21 cellular contexts compared by ENCODE assay signal in the genomic region with DNA sequence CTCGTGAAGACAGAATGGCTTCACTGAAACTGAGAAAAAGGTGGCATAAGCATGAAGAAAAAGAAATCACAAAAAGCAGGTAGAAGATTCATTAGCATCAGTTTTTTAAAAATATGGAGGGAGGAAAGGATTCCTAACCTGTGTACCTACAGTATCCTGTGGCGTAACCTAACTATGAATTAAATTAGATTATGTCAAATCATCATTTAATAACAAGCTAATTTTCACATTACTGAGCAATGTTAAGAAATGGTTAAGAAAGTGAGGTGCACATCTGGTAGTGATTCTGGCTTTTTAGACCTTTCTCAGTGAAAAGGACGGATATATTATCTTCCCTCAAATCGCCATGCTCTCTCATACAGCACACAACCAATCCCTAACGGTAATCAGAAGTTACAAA. TPM values are rescaled to one million over a fixed set of nuclear protein-coding genes. Genes with fewer than 3 reads are reported as not detected.
DNase-seq lines count a peak whose midpoint lies in the region; ATAC-seq and TF ChIP-seq lines count a peak whose summit lies in the region.
"Had no signal": no experiment of that assay in that cellular context is flagged by ENCODE, and none has a peak within 500 bp of the region (broad histone marks: within the 10 kb centered on the region; RNA-seq: fewer than 3 reads in every experiment).

No MANE protein-coding gene starts in this region.

- H2AFZ ChIP-seq in IMR-90 (replicated peaks; ENCODE audit: low read length, poor library complexity): no peak overlapping the region

- CTCF ChIA-PET in activated naive CD4-positive, alpha-beta T cell treated with anti-CD3 and anti-CD28 coated beads, Interleukin-2, amount 10 ng/mL, durations not matched to agents 7 days and 5 days (lab: Charles Lee): interaction anchor here (1.0 to 2.1 kb wide), 4 partner anchors 10 to 181 kb away, joined by 3 to 8 read pairs (median 4); no protein-coding TSS in a partner anchor
- CTCF ChIA-PET in IMR-90 (lab: Yijun Ruan, JAX): no interaction called here

- in situ Hi-C loops in IMR-90 (cut with MboI; ENCODE audit: low sequenced_read_pairs): no loop called here

- no peak overlapping the region for H3K14ac ChIP-seq in IMR-90 (replicated peaks; ENCODE audit: low read depth, low read length)

- H3K18ac ChIP-seq in IMR-90 (ENCODE audit: low read depth, low read length): no peak overlapping the region

- no peak for ATAC-seq in IMR-90 (ENCODE audit: low read depth)
- ATAC-seq: CD8-positive, alpha-beta T cell had no signal

- peaks cover 63% of the 10 kb centered on the region for H3K36me3 Mint-ChIP-seq in activated naive CD4-positive, alpha-beta T cell treated with anti-CD3 and anti-CD28 coated beads, Interleukin-2, amount 10 ng/mL, durations not matched to agents 7 days and 5 days
- peaks cover 13 to 52% (median 41%) of the 10 kb centered on the region in 3 donors for H3K36me3 Mint-ChIP-seq in immature natural killer cell

- H3K4me1 ChIP-seq in IMR-90 (ENCODE audit: control insufficient read depth, insufficient read depth, low read length): no peaks in the 10 kb centered on the region
- H3K4me1 ChIP-seq: Caco-2 had no signal

- H3K79me1 ChIP-seq in IMR-90 (ENCODE audit: low read depth in 1 of 2, low read length in 2 of 2): peaks cover 13 to 31% of the 10 kb centered on the region in 2 experiments

- H3K27me3 Mint-ChIP-seq in activated naive CD4-positive, alpha-beta T cell treated with anti-CD3 and anti-CD28 coated beads, Interleukin-2, amount 10 ng/mL, durations not matched to agents 7 days and 5 days: no peaks in the 10 kb centered on the region
- peaks cover 0 to 6% (median 3%) of the 10 kb centered on the region in 3 donors for H3K27me3 Mint-ChIP-seq in immature natural killer cell (ENCODE audit: low read depth in 3 of 3)
- H3K27me3 Mint-ChIP-seq: B cell had no signal

- H3K9me1 ChIP-seq in IMR-90 (ENCODE audit: insufficient read depth, low read length): peaks cover 5% of the 10 kb centered on the region; the same call in 1 of the 2 replicates

- no peak for DNase-seq in activated naive CD4-positive, alpha-beta T cell treated with anti-CD3 and anti-CD28 coated beads, Interleukin-2, amount 10 ng/mL, durations not matched to agents 7 days and 5 days
- no peak for DNase-seq in activated naive CD4-positive, alpha-beta T cell treated with Interleukin-2 at 50 U/mL for 16 hours
- no peak for DNase-seq in IMR-90
- DNase-seq in immature natural killer cell: no peak
- no peak for DNase-seq in stimulated activated CD4-positive, alpha-beta T cell treated with anti-CD3 and anti-CD28 coated beads, Interleukin-2, amount 100 ng/mL, for 24 hours
- no peak for DNase-seq in stimulated activated CD4-positive, alpha-beta T cell treated with anti-CD3 and anti-CD28 coated beads, Interleukin-1b, Interleukin-23, amount 100 ng/mL, for 48 hours
- no peak for DNase-seq in activated CD8-positive, alpha-beta memory T cell treated with anti-CD3 and anti-CD28 coated beads for 24 hours
- DNase-seq: Caco-2; CD8-positive, alpha-beta T cell; KBM-7; MG63; NCI-H1105 treated with DMSO at 0.1 percent for 48 hours; NCI-H146; NCI-H1930; NCI-H2107; NCI-H524; NCI-H748 treated with DMSO at 0.1 percent for 48 hours; SIG-M5 had no signal

- POLR2A ChIA-PET in IMR-90 (lab: Charles Lee; ENCODE audit: unreplicated experiment): no interaction called here

- H2AK9ac ChIP-seq in IMR-90 (replicated peaks; ENCODE audit: low read depth, low read length, poor library complexity): no peak overlapping the region

- no peak overlapping the region for H3K4me3 Mint-ChIP-seq in activated naive CD4-positive, alpha-beta T cell treated with anti-CD3 and anti-CD28 coated beads, Interleukin-2, amount 10 ng/mL, durations not matched to agents 7 days and 5 days
- H3K4me3 Mint-ChIP-seq in immature natural killer cell: no peak overlapping the region
- H3K4me3 Mint-ChIP-seq: B cell; CD8-positive, alpha-beta T cell had no signal

- dilution Hi-C loops in IMR-90 (cut with HindIII; ENCODE audit: low sequenced_read_pairs, unreplicated experiment): no loop called here

- no peak overlapping the region for H4K5ac ChIP-seq in IMR-90 (ENCODE audit: low read depth, low read length)

- no peak overlapping the region for H3K4ac ChIP-seq in IMR-90 (ENCODE audit: low read depth, low read length)

- H3K4me1 Mint-ChIP-seq in activated naive CD4-positive, alpha-beta T cell treated with anti-CD3 and anti-CD28 coated beads, Interleukin-2, amount 10 ng/mL, durations not matched to agents 7 days and 5 days: peaks cover 37% of the 10 kb centered on the region
- H3K4me1 Mint-ChIP-seq in immature natural killer cell: peaks cover 48 to 92% of the 10 kb centered on the region in 2 donors

- intact Hi-C loops in IMR-90 (cut with micrococcal nuclease): no loop called here

- no peak overlapping the region for H2BK20ac ChIP-seq in IMR-90 (ENCODE audit: low read depth, low read length)

- H2BK15ac ChIP-seq in IMR-90 (ENCODE audit: low read depth, low read length): no peak overlapping the region

- no peak overlapping the region for H3K4me2 ChIP-seq in IMR-90 (ENCODE audit: low read depth, low read length)

- no peaks in the 10 kb centered on the region for H3K9me3 Mint-ChIP-seq in activated naive CD4-positive, alpha-beta T cell treated with anti-CD3 and anti-CD28 coated beads, Interleukin-2, amount 10 ng/mL, durations not matched to agents 7 days and 5 days
- H3K9me3 Mint-ChIP-seq in immature natural killer cell: no peaks in the 10 kb centered on the region
- H3K9me3 Mint-ChIP-seq: CD8-positive, alpha-beta T cell had no signal

- H3K27ac ChIP-seq in IMR-90 (ENCODE audit: insufficient read depth, low read length): no peak overlapping the region
- H3K27ac ChIP-seq: C4-2B, SK-N-MC had no signal

- peaks cover 30% of the 10 kb centered on the region for H3K36me3 ChIP-seq in IMR-90 (ENCODE audit: control insufficient read depth, insufficient read depth, low read length)

- H3K56ac ChIP-seq in IMR-90 (ENCODE audit: extremely low read depth, insufficient read depth, low read length): no peak overlapping the region

- H2BK120ac ChIP-seq in IMR-90 (ENCODE audit: low read depth, low read length): no peak overlapping the region

- no peak overlapping the region for H2AK5ac ChIP-seq in IMR-90 (ENCODE audit: low read depth, low read length)

- no peak for TF ChIP-seq RAD21 in IMR-90 (IDR thresholded peaks at IDR 0.05; ENCODE audit: low read length)

- H4K8ac ChIP-seq in IMR-90 (ENCODE audit: low read depth in 2 of 2, low read length in 2 of 2): no peak overlapping the region

- H3K23ac ChIP-seq in IMR-90 (ENCODE audit: low read depth, low read length): no peak overlapping the region

- no peaks in the 10 kb centered on the region; the same call in 1 of the 2 replicates for H4K20me1 ChIP-seq in IMR-90 (ENCODE audit: insufficient read depth, low read length)

- H4K91ac ChIP-seq in IMR-90 (ENCODE audit: insufficient read depth, low read depth, low read length): no peak overlapping the region

- no peaks in the 10 kb centered on the region for H3K9me3 ChIP-seq in IMR-90 (ENCODE audit: control insufficient read depth, insufficient read depth, low read length)
- H3K9me3 ChIP-seq: Caco-2, MG63 had no signal

- H3K27ac Mint-ChIP-seq in activated naive CD4-positive, alpha-beta T cell treated with anti-CD3 and anti-CD28 coated beads, Interleukin-2, amount 10 ng/mL, durations not matched to agents 7 days and 5 days: peak overlapping the region; percentile 25
- H3K27ac Mint-ChIP-seq in immature natural killer cell: peak overlapping the region in 5 of 6 donors; percentile 20 to 78 (median 49)
- H3K27ac Mint-ChIP-seq: B cell; CD8-positive, alpha-beta T cell had no signal

- no peak overlapping the region for H3K9ac ChIP-seq in IMR-90 (ENCODE audit: low read depth, low read length)

- no peak overlapping the region for H2BK5ac ChIP-seq in IMR-90 (ENCODE audit: low read depth, low read length, poor library complexity, severe bottlenecking)

- no peak for TF ChIP-seq POLR2A in IMR-90 (IDR thresholded peaks at IDR 0.05; ENCODE audit: low read depth, low read length)

- no CpG with 5 or more reads among the region's 5 CpGs for WGBS in IMR-90 (ENCODE audit: extremely low coverage in 2 of 2, insufficient read length in 1 of 2), 2 experiments

- no TSS peak for BruUV-seq in IMR-90 (replicated peaks; lab: Mats Ljungman, UMichigan)

- TF ChIP-seq CTCF in IMR-90 (conservative IDR thresholded peaks at IDR 0.05; ENCODE audit: low read depth, low read length): no peak

- H3K27me3 ChIP-seq in IMR-90 (ENCODE audit: control insufficient read depth, insufficient read depth, low read length): no peaks in the 10 kb centered on the region
- H3K27me3 ChIP-seq: MG63 had no signal

- no peak overlapping the region for H3K4me3 ChIP-seq in IMR-90 (ENCODE audit: insufficient read depth, low read depth, low read length)
- H3K4me3 ChIP-seq: MG63, SK-N-MC had no signal

TF ChIP-seq in IMR-90, 13 proteins besides CTCF, POLR2A, EP300 and RAD21:
- TF ChIP-seq SMC3 (IDR thresholded peaks at IDR 0.05; ENCODE audit: low read depth, low read length) (no peak), MAZ (IDR thresholded peaks at IDR 0.05; ENCODE audit: borderline replicate concordance, low read depth, low read length) (no peak), NFE2L2 (IDR thresholded peaks at IDR 0.05; ENCODE audit: low read depth, low read length) (no peak), CEBPB (IDR thresholded peaks at IDR 0.05; ENCODE audit: low read depth, low read length) (no peak), MAFK (IDR thresholded peaks at IDR 0.05; ENCODE audit: low read depth, low read length) (peak; percentile 52)

RNA-seq across cellular contexts. Expression of a gene that starts 12.5 kb away (rescaled TPM):
- total RNA-seq in IMR-90 (2012; rRNA removed): 127 and 150 TPM in 2 replicates
- polyA plus RNA-seq in IMR-90 (2012; rRNA removed) (146 and 148 TPM in 2 replicates), immature natural killer cell (100 to 1,000 TPM; 433 to 825 (median 521) TPM)
- polyA plus RNA-seq in IMR-90 (2012; cell fraction: cytosol; rRNA removed): 104 and 125 TPM in 2 replicates
- 38.9 and 93.3 TPM in 2 replicates for polyA plus RNA-seq in IMR-90 (2012; cell fraction: nucleus; rRNA removed; ENCODE audit: low replicate concordance)
